ENCODE assay signal across 30 cellular contexts in genomic region chr13:98312606-98313005, GRCh38.
"Had no signal": no experiment of that assay in that cellular context is flagged by ENCODE, and none has a peak within 500 bp of the region (broad histone marks: within the 10 kb centered on the region; RNA-seq: fewer than 3 reads in every experiment).

No MANE protein-coding gene starts in this region.

- H3K9me3 Mint-ChIP-seq: activated naive CD4-positive, alpha-beta T cell treated with anti-CD3 and anti-CD28 coated beads, Interleukin-2, amount 50 U/mL, for 72 hours; activated T-helper 2 cell treated with anti-CD3 and anti-CD28 coated beads, Interferon-gamma antibody, Interleukin-2, Interleukin-4, amounts not matched to agents 10 μg/mL and 5 μg/mL and 100 μg/mL, durations not matched to agents 14 hours and 24 hours and 36 hours; natural killer cell; T-helper 2 cell treated with Interferon-gamma antibody and Interleukin-4, amounts not matched to agents 5 μg/mL and 100 μg/mL, for 36 hours; type B pancreatic cell had no signal

- H3K4me1 ChIP-seq: colonic mucosa, prostate gland, uterus had no signal

- H3K4me3 Mint-ChIP-seq: activated CD4-positive, alpha-beta T cell treated with anti-CD3 and anti-CD28 coated beads for 36 hours; activated CD8-positive, alpha-beta memory T cell treated with anti-CD3 and anti-CD28 coated beads, Interleukin-2, amount 10 ng/mL, durations not matched to agents 7 days and 5 days; activated CD8-positive, alpha-beta T cell treated with anti-CD3 and anti-CD28 coated beads, Interleukin-2, amount 10 ng/mL, durations not matched to agents 7 days and 5 days; natural killer cell; T-helper 2 cell treated with Interferon-gamma antibody and Interleukin-4, amounts not matched to agents 5 μg/mL and 100 μg/mL, for 36 hours; type B pancreatic cell had no signal

- H3K4me3 ChIP-seq: colonic mucosa, esophagus squamous epithelium, heart right ventricle, prostate gland, right atrium auricular region, spleen, thoracic aorta, uterus had no signal

- H3K36me3 Mint-ChIP-seq: activated CD8-positive, alpha-beta memory T cell treated with anti-CD3 and anti-CD28 coated beads, Interleukin-2, amount 10 ng/mL, durations not matched to agents 7 days and 5 days; activated naive CD4-positive, alpha-beta T cell treated with anti-CD3 and anti-CD28 coated beads, Interleukin-2, amount 50 U/mL, for 72 hours; natural killer cell had no signal

- FAIRE-seq: endometrium had no signal

- ATAC-seq: activated CD4-positive, alpha-beta T cell treated with anti-CD3 and anti-CD28 coated beads for 36 hours; activated CD8-positive, alpha-beta memory T cell treated with anti-CD3 and anti-CD28 coated beads, Interleukin-2, amount 10 ng/mL, durations not matched to agents 7 days and 5 days; activated CD8-positive, alpha-beta T cell treated with anti-CD3 and anti-CD28 coated beads, Interleukin-2, amount 10 ng/mL, durations not matched to agents 7 days and 5 days; activated naive CD4-positive, alpha-beta T cell treated with anti-CD3 and anti-CD28 coated beads, Interleukin-2, amount 50 U/mL, for 72 hours; heart right ventricle; left cardiac atrium; left ventricle myocardium superior; natural killer cell had no signal

- H3K27me3 ChIP-seq: colonic mucosa, esophagus squamous epithelium, heart right ventricle, neutrophil, right atrium auricular region, spleen, uterus had no signal

- H3K27ac ChIP-seq: colonic mucosa, epithelial cell of prostate, esophagus squamous epithelium, heart right ventricle, neutrophil, prostate gland, right atrium auricular region, spleen, thoracic aorta, uterus had no signal

- H3K4me1 Mint-ChIP-seq: activated CD4-positive, alpha-beta T cell treated with anti-CD3 and anti-CD28 coated beads for 36 hours; activated CD8-positive, alpha-beta memory T cell treated with anti-CD3 and anti-CD28 coated beads, Interleukin-2, amount 10 ng/mL, durations not matched to agents 7 days and 5 days; natural killer cell had no signal

- H3K9me3 ChIP-seq: colonic mucosa, esophagus squamous epithelium, heart right ventricle, neutrophil, prostate gland, right atrium auricular region, spleen, thoracic aorta, uterus had no signal

- H3K36me3 ChIP-seq: colonic mucosa, esophagus squamous epithelium, heart right ventricle, neutrophil, prostate gland, right atrium auricular region, spleen, thoracic aorta, uterus had no signal

- DNase-seq: activated CD4-positive, alpha-beta T cell treated with anti-CD3 and anti-CD28 coated beads for 36 hours; activated CD4-positive, CD25-positive, alpha-beta regulatory T cell; activated CD8-positive, alpha-beta memory T cell treated with anti-CD3 and anti-CD28 coated beads, Interleukin-2, amount 10 ng/mL, durations not matched to agents 7 days and 5 days; activated CD8-positive, alpha-beta T cell treated with anti-CD3 and anti-CD28 coated beads, Interleukin-2, amount 10 ng/mL, durations not matched to agents 7 days and 5 days; activated T-cell treated with anti-CD3 and anti-CD28 coated beads, Interleukin-2, amount 50 U/mL, for 48 hours; anterior cingulate cortex; effector CD8-positive, alpha-beta T cell; esophagus squamous epithelium; foreskin melanocyte; heart right ventricle; left cardiac atrium; left ventricle myocardium superior; mammary epithelial cell; natural killer cell; spleen; stimulated activated CD4-positive, alpha-beta T cell treated with anti-CD3 and anti-CD28 coated beads, Interleukin-2, amount 100 ng/mL, for 48 hours; stimulated activated naive CD4-positive, alpha-beta T cell treated with Interleukin-2 at 50 U/mL for 16 hours; T-helper 1 cell; uterus had no signal

- H3K27ac Mint-ChIP-seq: activated CD4-positive, alpha-beta T cell treated with anti-CD3 and anti-CD28 coated beads for 36 hours; activated CD8-positive, alpha-beta memory T cell treated with anti-CD3 and anti-CD28 coated beads, Interleukin-2, amount 10 ng/mL, durations not matched to agents 7 days and 5 days; activated CD8-positive, alpha-beta T cell treated with anti-CD3 and anti-CD28 coated beads, Interleukin-2, amount 10 ng/mL, durations not matched to agents 7 days and 5 days; activated naive CD4-positive, alpha-beta T cell treated with anti-CD3 and anti-CD28 coated beads, Interleukin-2, amount 50 U/mL, for 72 hours; activated T-helper 2 cell treated with anti-CD3 and anti-CD28 coated beads, Interferon-gamma antibody, Interleukin-2, Interleukin-4, amounts not matched to agents 10 μg/mL and 5 μg/mL and 100 μg/mL, durations not matched to agents 14 hours and 24 hours and 36 hours; natural killer cell; T-helper 2 cell treated with Interferon-gamma antibody and Interleukin-4, amounts not matched to agents 5 μg/mL and 100 μg/mL, for 36 hours had no signal

- H3K27me3 Mint-ChIP-seq: activated CD4-positive, alpha-beta T cell treated with anti-CD3 and anti-CD28 coated beads for 36 hours; type B pancreatic cell had no signal
